8 cellular contexts compared by ENCODE assay signal in the genomic region with DNA sequence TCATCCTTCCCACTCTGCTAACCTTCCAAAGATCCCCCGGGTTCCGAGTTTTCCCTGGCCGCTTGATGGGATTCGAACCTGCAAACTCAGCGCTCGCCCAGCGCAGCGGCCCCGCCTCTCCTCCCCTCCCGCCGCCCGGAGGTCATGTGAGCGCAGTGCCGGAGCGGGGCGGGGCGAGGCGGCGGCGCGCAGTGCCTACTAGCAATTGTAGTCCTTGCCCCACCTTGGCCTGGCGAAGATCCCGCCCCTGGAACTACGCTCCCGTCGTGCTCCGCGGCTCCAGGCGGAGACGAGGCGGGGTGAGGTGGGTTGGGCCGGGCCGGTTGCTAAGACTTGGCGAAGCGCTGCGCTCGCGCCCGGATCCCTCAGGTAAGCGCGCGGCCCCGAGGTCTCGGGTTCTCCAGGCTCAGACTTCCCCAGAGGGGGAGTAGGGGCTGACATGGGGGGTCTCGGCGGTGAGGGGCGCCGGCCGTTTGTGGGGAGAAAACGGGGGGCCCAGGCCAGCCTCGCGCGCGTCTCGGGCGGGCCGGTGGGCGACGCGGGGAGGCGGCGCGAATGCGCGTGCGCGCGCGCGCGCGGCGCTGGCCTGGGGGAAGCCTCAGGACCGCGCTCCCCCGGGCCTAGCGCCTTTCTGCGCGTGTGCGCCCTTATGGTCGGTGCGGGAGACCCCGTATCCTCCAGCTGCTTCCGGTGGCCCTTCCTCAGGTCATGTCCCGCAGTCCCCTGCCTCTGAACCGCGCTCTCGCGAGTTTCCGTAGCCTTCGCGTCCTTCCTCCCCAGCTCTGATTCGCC. TPM values are rescaled to one million over a fixed set of nuclear protein-coding genes. Genes with fewer than 3 reads are reported as not detected.
DNase-seq lines count a peak whose midpoint lies in the region; ATAC-seq and TF ChIP-seq lines count a peak whose summit lies in the region.

ADAT3 (plus strand) TSS at position 329 of the 792 bp plus-strand sequence. CDS start 6,649 bp downstream, outside the sequence.
SCAMP4 (plus strand) TSS at position 329 of the 792 bp plus-strand sequence. CDS start 9,621 bp downstream, outside the sequence.

- H3K9me3 ChIP-seq in prostate gland: no peaks in the 10 kb centered on the region

- WGBS in prostate gland: under 1% methylated on average over 30 of the region's 93 CpGs
- under 1% methylated on average over 93 of the region's 93 CpGs for whole genome bisulfite sequencing in urinary bladder

- intact Hi-C loops in left ventricle myocardium superior (cut with micrococcal nuclease) (no loop called here), prostate gland (cut with DNase I) (no loop called here)

- peak in 1 of 4 experiments; percentile 37 for TF ChIP-seq CTCF in prostate gland (IDR thresholded peaks at IDR 0.05)

- DNase-seq in NCI-H187 treated with DMSO at 0.1 percent for 48 hours (lab: John Stamatoyannopoulos, UW): peak; percentile 94
- peak; percentile 91 to 100 (median 96) for DNase-seq in T-helper 2 cell
- DNase-seq in anterior cingulate cortex (lab: John Stamatoyannopoulos, UW): peak; percentile 51 to 99 (median 98)
- DNase-seq in left ventricle myocardium superior: peak; percentile 100
- DNase-seq in prostate gland (ENCODE audit: low spot score): peak; percentile 99

- peak within 1 kb of the TSS; percentile 59 to 83 for H3K4me3 ChIP-seq in prostate gland
- H3K4me3 ChIP-seq in urinary bladder (ENCODE audit: low read depth, low read length): peak within 1 kb of the TSS; percentile 74

- peak within 1 kb of the TSS; percentile 92 for H3K27ac ChIP-seq in prostate gland
- peak within 1 kb of the TSS; percentile 91 for H3K27ac ChIP-seq in urinary bladder (ENCODE audit: low read depth)

- peak; percentile 69 for TF ChIP-seq POLR2A in GM15510 (IDR thresholded peaks at IDR 0.05; ENCODE audit: borderline replicate concordance, extremely low read depth, insufficient read length)
- TF ChIP-seq POLR2A in prostate gland (IDR thresholded peaks at IDR 0.05): peak; percentile 95

- no peaks in the 10 kb centered on the region for H3K36me3 ChIP-seq in prostate gland
- H3K36me3 ChIP-seq in urinary bladder (ENCODE audit: insufficient read depth): no peaks in the 10 kb centered on the region

- ATAC-seq in HG02943 (IDR thresholded peaks at IDR 0.05; ENCODE audit: low read depth, unreplicated experiment): peak; percentile 81
- peak; percentile 97 for ATAC-seq in left ventricle myocardium superior

- H3K4me1 ChIP-seq in prostate gland (replicated peaks) (peaks cover 15% of the 10 kb centered on the region), urinary bladder (ENCODE audit: insufficient read depth) (peaks cover 3% of the 10 kb centered on the region)

- no peaks in the 10 kb centered on the region for H3K27me3 ChIP-seq in prostate gland (replicated peaks; ENCODE audit: insufficient read depth)

RNA-seq across cellular contexts. Expression of gene ADAT3, which starts in this region (rescaled TPM):
- total RNA-seq in left ventricle myocardium superior (2.0 TPM), prostate gland (10 to 100 TPM; 17.3 to 25.1 TPM), urinary bladder (1.4 TPM)
- polyA plus RNA-seq in urinary bladder: 4.3 TPM

RNA-seq across cellular contexts. Expression of gene SCAMP4, which starts in this region (rescaled TPM):
- total RNA-seq in left ventricle myocardium superior (16.4 TPM), prostate gland (100 to 1,000 TPM; 161 to 248 TPM), urinary bladder (16.2 TPM)
- 45.2 TPM for polyA plus RNA-seq in urinary bladder

Comparison
In these comparisons a context has a peak if more than half of its experiments do, and no peak if none do; other contexts are left out.
1. Peak in every context shown above with its lines: DNase-seq, ATAC-seq, H3K4me3 ChIP-seq and H3K27ac ChIP-seq.